In genomic region chr20:48919882-48920526, GRCh38 we compare ENCODE assay signal across 10 cellular contexts. TPM values are rescaled to one million over a fixed set of nuclear protein-coding genes. Genes with fewer than 3 reads are reported as not detected.
DNase-seq lines count a peak whose midpoint lies in the region; ATAC-seq, FAIRE-seq and TF ChIP-seq lines count a peak whose summit lies in the region.
"Had no signal": no experiment of that assay in that cellular context is flagged by ENCODE, and none has a peak within 500 bp of the region (broad histone marks: within the 10 kb centered on the region; RNA-seq: fewer than 3 reads in every experiment).

No MANE protein-coding gene starts in this region.

- CTCF ChIA-PET in activated CD4-positive, alpha-beta T cell treated with anti-CD3 and anti-CD28 coated beads for 36 hours (lab: Charles Lee): interaction anchor here (0.8 kb wide), 1 partner anchor 262 kb away, joined by 4 read pairs; no protein-coding TSS in a partner anchor
- CTCF ChIA-PET in PC-9 (lab: Charles Lee): no interaction called here

- peaks cover 39% of the 10 kb centered on the region for H3K4me1 Mint-ChIP-seq in activated CD4-positive, alpha-beta T cell treated with anti-CD3 and anti-CD28 coated beads for 36 hours
- H3K4me1 Mint-ChIP-seq in effector memory CD8-positive, alpha-beta T cell (ENCODE audit: low read depth in 2 of 2): peaks cover 29 to 40% of the 10 kb centered on the region in 2 donors

- in situ Hi-C loops in GM23248 (cut with MboI): loop anchor here (25.0 kb wide), 1 partner anchor 1258 kb away; no protein-coding TSS in a partner anchor

- intact Hi-C loops in activated CD4-positive, alpha-beta T cell treated with anti-CD3 and anti-CD28 coated beads for 36 hours (cut with DNase I, micrococcal nuclease): loop anchor here (2.0 to 5.0 kb wide), 4 partner anchors 127 to 359 kb away; partner anchors contain the start of genes CSE1L (in 1 of the 2) and ZNFX1 (in 1 of the 2)
- intact Hi-C loops in PC-9 (cut with micrococcal nuclease; ENCODE audit: unreplicated experiment): loop anchor here (5.0 kb wide), 1 partner anchor 263 kb away; no protein-coding TSS in a partner anchor

- H3K27me3 Mint-ChIP-seq in activated CD4-positive, alpha-beta T cell treated with anti-CD3 and anti-CD28 coated beads for 36 hours: no peaks in the 10 kb centered on the region
- H3K27me3 Mint-ChIP-seq in effector memory CD8-positive, alpha-beta T cell: no peaks in the 10 kb centered on the region

- H3K4me2 ChIP-seq in PC-9: peak overlapping the region; percentile 78
- no peak overlapping the region for H3K4me2 ChIP-seq in GM23248 (ENCODE audit: unreplicated experiment)

- H2AFZ ChIP-seq in PC-9: no peak overlapping the region
- no peak overlapping the region for H2AFZ ChIP-seq in GM23248

- no peak overlapping the region for H3K9ac ChIP-seq in GM23248

- BruUV-seq in PC-9 (replicated peaks; lab: Mats Ljungman, UMichigan): TSS peak; percentile 41

- no peak overlapping the region for H3K27ac ChIP-seq in PC-9
- peak overlapping the region in 1 of 2 donors; percentile 9 for H3K27ac ChIP-seq in small intestine (ENCODE audit: low read depth in 1 of 2, low read length in 1 of 2)
- no peak overlapping the region for H3K27ac ChIP-seq in GM23248

- H4K20me1 ChIP-seq in PC-9 (ENCODE audit: insufficient read depth) (peaks cover 8% of the 10 kb centered on the region; the same call in 1 of the 2 replicates), GM23248 (ENCODE audit: insufficient read depth) (no peaks in the 10 kb centered on the region)

- no peak for ATAC-seq in activated CD4-positive, alpha-beta T cell treated with anti-CD3 and anti-CD28 coated beads for 36 hours
- no peak for ATAC-seq in effector memory CD8-positive, alpha-beta T cell (replicated peaks)
- no peak for ATAC-seq in GM21367 (IDR thresholded peaks at IDR 0.05; ENCODE audit: unreplicated experiment)
- ATAC-seq: psoas muscle had no signal

- no peaks in the 10 kb centered on the region for H3K36me3 ChIP-seq in PC-9 (ENCODE audit: low read depth)
- H3K36me3 ChIP-seq in small intestine (ENCODE audit: control insufficient read depth in 2 of 2, insufficient read depth in 2 of 2, low read length in 2 of 2): no peaks in the 10 kb centered on the region
- no peaks in the 10 kb centered on the region for H3K36me3 ChIP-seq in GM23248 (ENCODE audit: low read depth)

- no peak for DNase-seq in activated CD4-positive, alpha-beta T cell treated with anti-CD3 and anti-CD28 coated beads for 36 hours
- DNase-seq in activated CD4-positive, alpha-beta T cell treated with anti-CD3 and anti-CD28 coated beads, Interleukin-2, amount 50 U/mL, for 4 hours: no peak
- DNase-seq in PC-9 (no peak), small intestine (peak; percentile 60), GM23248 (no peak), NCI-H1694 treated with DMSO at 0.1 percent for 48 hours (lab: John Stamatoyannopoulos, UW) (no peak)
- no peak for DNase-seq in effector memory CD8-positive, alpha-beta T cell
- DNase-seq: activated CD4-positive, alpha-beta T cell treated with anti-CD3 and anti-CD28 coated beads, Interleukin-2, amount 50 U/mL, for 48 hours; psoas muscle had no signal

- H3K4me3 ChIP-seq in PC-9: peak overlapping the region; percentile 65; the same call in 1 of the 2 replicates
- no peak overlapping the region for H3K4me3 ChIP-seq in small intestine (ENCODE audit: low read depth in 1 of 2, low read length in 2 of 2)
- no peak overlapping the region for H3K4me3 ChIP-seq in GM23248

- peak overlapping the region; percentile 96 for H3K27ac Mint-ChIP-seq in activated CD4-positive, alpha-beta T cell treated with anti-CD3 and anti-CD28 coated beads for 36 hours
- H3K27ac Mint-ChIP-seq in effector memory CD8-positive, alpha-beta T cell: peak overlapping the region; percentile 91 to 99

- H3K4me1 ChIP-seq in PC-9 (replicated peaks; ENCODE audit: insufficient read depth) (peaks cover 33% of the 10 kb centered on the region), small intestine (ENCODE audit: control insufficient read depth in 2 of 2, insufficient read depth in 1 of 2, low read depth in 1 of 2, low read length in 1 of 2) (peaks cover 0 to 9% of the 10 kb centered on the region in 2 donors), GM23248 (ENCODE audit: insufficient read depth) (peaks cover 21% of the 10 kb centered on the region)

- no peaks in the 10 kb centered on the region for H3K9me3 Mint-ChIP-seq in activated CD4-positive, alpha-beta T cell treated with anti-CD3 and anti-CD28 coated beads for 36 hours (ENCODE audit: low read depth)
- no peaks in the 10 kb centered on the region for H3K9me3 Mint-ChIP-seq in effector memory CD8-positive, alpha-beta T cell

- POLR2A ChIA-PET in activated CD4-positive, alpha-beta T cell treated with anti-CD3 and anti-CD28 coated beads for 36 hours (lab: Charles Lee): interaction anchor here (0.6 kb wide), 1 partner anchor 117 kb away, joined by 6 read pairs; no protein-coding TSS in a partner anchor
- POLR2A ChIA-PET in PC-9 (lab: Charles Lee; ENCODE audit: unreplicated experiment): interaction anchor here (0.7 kb wide), 1 partner anchor 273 kb away, joined by 3 read pairs; no protein-coding TSS in a partner anchor

- peaks cover 2% of the 10 kb centered on the region for H3K36me3 Mint-ChIP-seq in activated CD4-positive, alpha-beta T cell treated with anti-CD3 and anti-CD28 coated beads for 36 hours (ENCODE audit: low read depth)
- peaks cover 14% of the 10 kb centered on the region for H3K36me3 Mint-ChIP-seq in effector memory CD8-positive, alpha-beta T cell (ENCODE audit: insufficient read depth)

- H3F3A ChIP-seq in PC-9 (ENCODE audit: insufficient read depth, low read depth): peaks cover 17% of the 10 kb centered on the region; the same call in 1 of the 2 replicates
- H3F3A ChIP-seq in GM23248 (ENCODE audit: insufficient read depth): peaks cover 18% of the 10 kb centered on the region

- H3K79me2 ChIP-seq in PC-9 (ENCODE audit: low read depth): peaks cover 35% of the 10 kb centered on the region
- peaks cover 33% of the 10 kb centered on the region for H3K79me2 ChIP-seq in GM23248 (ENCODE audit: insufficient read depth)

- H3K4me3 Mint-ChIP-seq in activated CD4-positive, alpha-beta T cell treated with anti-CD3 and anti-CD28 coated beads for 36 hours: peak overlapping the region; percentile 85
- peak overlapping the region; percentile 81 to 95 for H3K4me3 Mint-ChIP-seq in effector memory CD8-positive, alpha-beta T cell

- no peak for TF ChIP-seq CTCF in PC-9 (conservative IDR thresholded peaks at IDR 0.05)

- 50 to 66% (median 60%) methylated on average over 5 of the region's 5 CpGs for WGBS in small intestine, 3 donors
- 62% methylated on average over 5 of the region's 5 CpGs for WGBS in GM23248 (ENCODE audit: low coverage in 1 of 2, low lambda C conversion rate in 2 of 2, missing lambda C conversion rate in 2 of 2), 2 experiments

- no peaks in the 10 kb centered on the region for H3K27me3 ChIP-seq in PC-9 (ENCODE audit: insufficient read depth, low read depth)
- no peaks in the 10 kb centered on the region for H3K27me3 ChIP-seq in small intestine (ENCODE audit: control insufficient read depth in 2 of 2, insufficient read depth in 2 of 2, low read length in 2 of 2)
- H3K27me3 ChIP-seq in GM23248 (replicated peaks; ENCODE audit: insufficient read depth): no peaks in the 10 kb centered on the region

- H3K9me3 ChIP-seq in PC-9 (ENCODE audit: insufficient read depth, low read depth) (no peaks in the 10 kb centered on the region), small intestine (ENCODE audit: control insufficient read depth, low read depth) (no peaks in the 10 kb centered on the region), GM23248 (ENCODE audit: low read depth) (no peaks in the 10 kb centered on the region)
- H3K9me3 ChIP-seq: psoas muscle had no signal

- no peak for FAIRE-seq in small intestine (lab: Jason Lieb, UNC)

- H3K9me2 ChIP-seq in PC-9 (ENCODE audit: insufficient read depth): no peaks in the 10 kb centered on the region
- H3K9me2 ChIP-seq in GM23248 (ENCODE audit: insufficient read depth): no peaks in the 10 kb centered on the region

RNA-seq across cellular contexts. Expression of gene ARFGEF2, which starts 1.5 kb away (rescaled TPM):
- 10 to 100 TPM; 19.3 to 20.5 TPM for total RNA-seq in activated CD4-positive, alpha-beta T cell treated with anti-CD3 and anti-CD28 coated beads for 36 hours
- total RNA-seq in PC-9 (2021): 39.9 and 47.0 TPM in 2 replicates
- polyA plus RNA-seq in small intestine (10 to 100 TPM; 10.8 to 15.1 (median 13.4) TPM), GM23248 (2016; fragmentation: Nextera tagmentation; extraction: Ambion mirVana) (7.0 TPM in 2 replicates)
- 30.6 and 31.1 TPM in 2 replicates for total RNA-seq in GM23248 (2014; rRNA removed; shearing (Covaris generic))
